In genomic region chr11:126062679-126063509, GRCh38 we compare ENCODE assay signal across 8 cellular contexts. TPM values are rescaled to one million over a fixed set of nuclear protein-coding genes. Genes with fewer than 3 reads are reported as not detected.
DNase-seq lines count a peak whose midpoint lies in the region; TF ChIP-seq lines count a peak whose summit lies in the region.

Gene CDON, minus strand, starts transcription at chr11:126062866. Its CDS starts 39,390 bp downstream, at chr11:126023476.

- peaks cover 4% of the 10 kb centered on the region; the same call in 1 of the 2 replicates for H3K36me3 ChIP-seq in MG63
- no peaks in the 10 kb centered on the region for H3K36me3 ChIP-seq in neural cell (ENCODE audit: insufficient read depth, low read length)

- H4K20me1 ChIP-seq in neural cell (ENCODE audit: insufficient read depth): no peaks in the 10 kb centered on the region

- peak within 1 kb of the TSS; percentile 97 for H3K27ac Mint-ChIP-seq in stimulated activated naive CD8-positive, alpha-beta T cell treated with anti-CD3 and anti-CD28 coated beads, Interleukin-15, Interleukin-2, amounts not matched to agents 100 ng/mL and 50 ng/mL, for 24 hours

- H2AFZ ChIP-seq in neural cell (ENCODE audit: low read depth, low read length): peak within 1 kb of the TSS; percentile 31

- peak within 1 kb of the TSS; percentile 64 for H3K4me3 ChIP-seq in MG63
- H3K4me3 ChIP-seq in neural cell (ENCODE audit: low read length): peak within 1 kb of the TSS; percentile 87

- TF ChIP-seq RAD21 in neural cell (conservative IDR thresholded peaks at IDR 0.05): peak; percentile 33

- peak within 1 kb of the TSS; percentile 77 for H3K4me3 Mint-ChIP-seq in stimulated activated naive CD8-positive, alpha-beta T cell treated with anti-CD3 and anti-CD28 coated beads, Interleukin-15, Interleukin-2, amounts not matched to agents 100 ng/mL and 50 ng/mL, for 24 hours

- no peaks in the 10 kb centered on the region for H3K9me2 ChIP-seq in neural cell (ENCODE audit: insufficient read depth, low read length)

- H3K9me3 ChIP-seq in MG63: no peaks in the 10 kb centered on the region
- no peaks in the 10 kb centered on the region for H3K9me3 ChIP-seq in neural cell (ENCODE audit: low read length)

- peaks cover 10% of the 10 kb centered on the region for H3K4me1 Mint-ChIP-seq in stimulated activated naive CD8-positive, alpha-beta T cell treated with anti-CD3 and anti-CD28 coated beads, Interleukin-15, Interleukin-2, amounts not matched to agents 100 ng/mL and 50 ng/mL, for 24 hours (ENCODE audit: low read depth)

- peak; percentile 54; the same call in 1 of the 2 replicates for TF ChIP-seq POLR2A in Raji (IDR thresholded peaks at IDR 0.05; ENCODE audit: insufficient read depth, low read depth, low read length)

- peaks cover 27% of the 10 kb centered on the region for H3K79me2 ChIP-seq in neural cell (replicated peaks; ENCODE audit: insufficient read depth, low read length)

- peak within 1 kb of the TSS; percentile 83 for H3K4me2 ChIP-seq in neural cell (ENCODE audit: low read length)

- peak within 1 kb of the TSS; percentile 88 for H3K27ac ChIP-seq in neural cell (ENCODE audit: low read length)

- no peaks in the 10 kb centered on the region for H3K36me3 Mint-ChIP-seq in stimulated activated naive CD8-positive, alpha-beta T cell treated with anti-CD3 and anti-CD28 coated beads, Interleukin-15, Interleukin-2, amounts not matched to agents 100 ng/mL and 50 ng/mL, for 24 hours (ENCODE audit: low read depth)

- peak within 1 kb of the TSS; percentile 89 for H3K9ac ChIP-seq in neural cell (ENCODE audit: low read length)

- H3K9me3 Mint-ChIP-seq in stimulated activated naive CD8-positive, alpha-beta T cell treated with anti-CD3 and anti-CD28 coated beads, Interleukin-15, Interleukin-2, amounts not matched to agents 100 ng/mL and 50 ng/mL, for 24 hours: no peaks in the 10 kb centered on the region

- H3F3A ChIP-seq in neural cell (ENCODE audit: insufficient read depth, low read length, poor library complexity, severe bottlenecking): no peaks in the 10 kb centered on the region

- H3K27me3 ChIP-seq in MG63: no peaks in the 10 kb centered on the region
- H3K27me3 ChIP-seq in neural cell (ENCODE audit: insufficient read depth, low read depth, low read length): no peaks in the 10 kb centered on the region

- peak; percentile 97 for DNase-seq in ELF-1 (ENCODE audit: low read depth, low spot score)
- peak; percentile 91 for DNase-seq in HCEC 1CT
- peak; percentile 92 for DNase-seq in MG63
- peak; percentile 96 for DNase-seq in activated effector memory CD4-positive, alpha-beta T cell treated with anti-CD3 and anti-CD28 coated beads, Interleukin-2, amount 50 U/mL, for 16 hours
- peak; percentile 88 for DNase-seq in fibroblast of the conjunctiva (ENCODE audit: low read depth)

- peak; percentile 58 for TF ChIP-seq EP300 in neural cell (conservative IDR thresholded peaks at IDR 0.05; ENCODE audit: poor library complexity, severe bottlenecking)

- H3K27me3 Mint-ChIP-seq in stimulated activated naive CD8-positive, alpha-beta T cell treated with anti-CD3 and anti-CD28 coated beads, Interleukin-15, Interleukin-2, amounts not matched to agents 100 ng/mL and 50 ng/mL, for 24 hours: peaks cover 32% of the 10 kb centered on the region

- peak; percentile 51 for TF ChIP-seq CTCF in neural cell (IDR thresholded peaks at IDR 0.05; ENCODE audit: poor library complexity, severe bottlenecking)

TF ChIP-seq in neural cell, 6 proteins besides CTCF, POLR2A, EP300 and RAD21:
- TF ChIP-seq TAF1 (IDR thresholded peaks at IDR 0.05; ENCODE audit: low read depth) (no peak), SMC3 (conservative IDR thresholded peaks at IDR 0.05; ENCODE audit: poor library complexity) (peak; percentile 28), EZH2 (IDR thresholded peaks at IDR 0.05; ENCODE audit: borderline replicate concordance, insufficient read depth, low read length, poor library complexity, severe bottlenecking) (no peak), REST (IDR thresholded peaks at IDR 0.05; ENCODE audit: borderline replicate concordance) (no peak), MXI1 (conservative IDR thresholded peaks at IDR 0.05; ENCODE audit: poor library complexity, severe bottlenecking) (peak; percentile 72), POLR2AphosphoS5 (IDR thresholded peaks at IDR 0.05) (peak; percentile 67)

RNA-seq across cellular contexts. Expression of gene CDON, which starts in this region (rescaled TPM):
- total RNA-seq in MG63 (2014; rRNA removed; shearing (Covaris generic); ENCODE audit: low replicate concordance): 25.4 and 36.3 TPM in 2 replicates
- 44.1 and 45.7 TPM in 2 replicates for polyA plus RNA-seq in neural cell
- 90.8 and 103 TPM in 2 replicates for polyA minus RNA-seq in neural cell

Comparison
In these comparisons a context has a peak if more than half of its experiments do, and no peak if none do; other contexts are left out.
1. Peak in every context shown above with its lines: DNase-seq, H3K4me3 ChIP-seq and H3K27ac ChIP-seq.